Comparison of ENCODE assay signal across 8 cellular contexts in genomic region chr2:205156457-205156856, GRCh38.
"Had no signal": no experiment of that assay in that cellular context is flagged by ENCODE, and none has a peak within 500 bp of the region (broad histone marks: within the 10 kb centered on the region; RNA-seq: fewer than 3 reads in every experiment).

No MANE protein-coding gene starts in this region.

- ATAC-seq: GM12878 had no signal

- DNase-seq: GDM1, GF-D8 had no signal

- FAIRE-seq: G401.6, GM12878, GM12891, GM12892, GM18507, GM19239 had no signal

- H3K4me3 ChIP-seq: GM12878 had no signal
